17 cellular contexts compared by ENCODE assay signal in genomic region chr6:33251390-33252012, GRCh38. TPM values are rescaled to one million over a fixed set of nuclear protein-coding genes. Genes with fewer than 3 reads are reported as not detected.
DNase-seq lines count a peak whose midpoint lies in the region; ATAC-seq and TF ChIP-seq lines count a peak whose summit lies in the region.
"Had no signal": no experiment of that assay in that cellular context is flagged by ENCODE, and none has a peak within 500 bp of the region (broad histone marks: within the 10 kb centered on the region; RNA-seq: fewer than 3 reads in every experiment).

No MANE protein-coding gene starts in this region.

- peak overlapping the region; percentile 20; the same call in 1 of the 2 replicates for H2AK5ac ChIP-seq in IMR-90 (ENCODE audit: low read depth, low read length)

- H3K4me1 Mint-ChIP-seq in CD8-positive, alpha-beta memory T cell: peaks cover 32 to 42% (median 38%) of the 10 kb centered on the region in 3 donors
- H3K4me1 Mint-ChIP-seq in activated T-helper 1 cell treated with anti-CD3 and anti-CD28 coated beads, Interleukin-12 subunit alpha, Interleukin-12 subunit beta, Interleukin-2, Interleukin-4 antibody, amounts not matched to agents 30 ng/mL and 10 ng/mL and 1 ng/mL, durations not matched to agents 14 hours and 24 hours and 36 hours (ENCODE audit: low read depth): peaks cover 44% of the 10 kb centered on the region
- peaks cover 26 to 43% (median 35%) of the 10 kb centered on the region in 7 donors for H3K4me1 Mint-ChIP-seq in naive thymus-derived CD4-positive, alpha-beta T cell
- H3K4me1 Mint-ChIP-seq in Caco-2 (ENCODE audit: low read depth, unreplicated experiment): peaks cover 10% of the 10 kb centered on the region

- intact Hi-C loops in IMR-90 (cut with micrococcal nuclease) (no loop called here), lower leg skin (cut with DNase I; ENCODE audit: low total_unique reads) (no loop called here), Caco-2 (cut with micrococcal nuclease; ENCODE audit: unreplicated experiment) (no loop called here)
- intact Hi-C loops in activated T-helper 1 cell treated with anti-CD3 and anti-CD28 coated beads, Interleukin-12 subunit alpha, Interleukin-12 subunit beta, Interleukin-2, Interleukin-4 antibody, amounts not matched to agents 30 ng/mL and 10 ng/mL and 1 ng/mL, durations not matched to agents 14 hours and 24 hours and 36 hours (cut with micrococcal nuclease): no loop called here
- intact Hi-C loops in naive thymus-derived CD4-positive, alpha-beta T cell (cut with micrococcal nuclease): no loop called here

- no peak overlapping the region for H3K56ac ChIP-seq in IMR-90 (ENCODE audit: extremely low read depth, insufficient read depth, low read length)

- in situ Hi-C loops in IMR-90 (cut with MboI; ENCODE audit: low sequenced_read_pairs): no loop called here

- H3K36me3 Mint-ChIP-seq in CD8-positive, alpha-beta memory T cell: peaks cover 0 to 38% (median 13%) of the 10 kb centered on the region in 3 donors
- H3K36me3 Mint-ChIP-seq in activated T-helper 1 cell treated with anti-CD3 and anti-CD28 coated beads, Interleukin-12 subunit alpha, Interleukin-12 subunit beta, Interleukin-2, Interleukin-4 antibody, amounts not matched to agents 30 ng/mL and 10 ng/mL and 1 ng/mL, durations not matched to agents 14 hours and 24 hours and 36 hours (ENCODE audit: low read depth): peaks cover 21% of the 10 kb centered on the region
- H3K36me3 Mint-ChIP-seq in naive thymus-derived CD4-positive, alpha-beta T cell: peaks cover 4 to 17% (median 10%) of the 10 kb centered on the region in 5 donors
- H3K36me3 Mint-ChIP-seq in Caco-2 (ENCODE audit: insufficient read depth, unreplicated experiment): peaks cover 33% of the 10 kb centered on the region

- H2BK5ac ChIP-seq in IMR-90 (ENCODE audit: low read depth, low read length, poor library complexity, severe bottlenecking): no peak overlapping the region

- H3K79me1 ChIP-seq in IMR-90 (ENCODE audit: low read depth in 1 of 2, low read length in 2 of 2): peaks cover 3 to 35% of the 10 kb centered on the region in 2 experiments; a peak in 3 of 4 replicates

- 0 out of 2 replicates have a peak overlapping the region, but pooled peaks have one; percentile 80 for H3K23ac ChIP-seq in IMR-90 (ENCODE audit: low read depth, low read length)

- no peak for ATAC-seq in IMR-90 (ENCODE audit: low read depth)
- ATAC-seq in naive thymus-derived CD4-positive, alpha-beta T cell: no peak
- ATAC-seq in HG02970 (IDR thresholded peaks at IDR 0.05; ENCODE audit: low FRiP score, unreplicated experiment): no peak
- ATAC-seq: left ventricle myocardium superior had no signal

- peak overlapping the region; percentile 36; the same call in 1 of the 2 replicates for H2BK20ac ChIP-seq in IMR-90 (ENCODE audit: low read depth, low read length)

- no peak overlapping the region for H2AK9ac ChIP-seq in IMR-90 (replicated peaks; ENCODE audit: low read depth, low read length, poor library complexity)

- H2BK15ac ChIP-seq in IMR-90 (ENCODE audit: low read depth, low read length): no peak overlapping the region

- peaks cover 24% of the 10 kb centered on the region for H3K4me1 ChIP-seq in CD8-positive, alpha-beta memory T cell (ENCODE audit: insufficient read depth, low read length)
- H3K4me1 ChIP-seq in IMR-90 (ENCODE audit: control insufficient read depth, insufficient read depth, low read length) (peaks cover 12% of the 10 kb centered on the region), Caco-2 (peaks cover 5% of the 10 kb centered on the region; the same call in 1 of the 2 replicates)
- peaks cover 11 to 15% of the 10 kb centered on the region in 2 donors for H3K4me1 ChIP-seq in naive thymus-derived CD4-positive, alpha-beta T cell (ENCODE audit: control insufficient read depth in 2 of 2, insufficient read depth in 2 of 2, low read length in 2 of 2)

- H3K27ac Mint-ChIP-seq in CD8-positive, alpha-beta memory T cell: peak overlapping the region in 7 of 8 donors; percentile 48 to 83 (median 64)
- H3K27ac Mint-ChIP-seq in activated T-helper 1 cell treated with anti-CD3 and anti-CD28 coated beads, Interleukin-12 subunit alpha, Interleukin-12 subunit beta, Interleukin-2, Interleukin-4 antibody, amounts not matched to agents 30 ng/mL and 10 ng/mL and 1 ng/mL, durations not matched to agents 14 hours and 24 hours and 36 hours: peak overlapping the region; percentile 46
- peak overlapping the region in 7 of 9 donors; percentile 8 to 69 (median 52) for H3K27ac Mint-ChIP-seq in naive thymus-derived CD4-positive, alpha-beta T cell
- H3K27ac Mint-ChIP-seq in Caco-2 (ENCODE audit: unreplicated experiment): no peak overlapping the region

- H3K9ac ChIP-seq in IMR-90 (ENCODE audit: low read depth, low read length): no peak overlapping the region

- peak overlapping the region in 1 of 2 experiments; percentile 13; a peak in 1 of 4 replicates for H4K8ac ChIP-seq in IMR-90 (ENCODE audit: low read depth in 2 of 2, low read length in 2 of 2)

- peaks cover 11% of the 10 kb centered on the region for H3K9me1 ChIP-seq in IMR-90 (ENCODE audit: insufficient read depth, low read length)

- TF ChIP-seq POLR2A in IMR-90 (IDR thresholded peaks at IDR 0.05; ENCODE audit: low read depth, low read length) (no peak), lower leg skin (IDR thresholded peaks at IDR 0.05) (no peak)

- no peak overlapping the region for H3K18ac ChIP-seq in IMR-90 (ENCODE audit: low read depth, low read length)

- TF ChIP-seq RAD21 in IMR-90 (IDR thresholded peaks at IDR 0.05; ENCODE audit: low read length): no peak

- H3K27me3 ChIP-seq in CD8-positive, alpha-beta memory T cell (ENCODE audit: insufficient read depth, low read length, poor library complexity, severe bottlenecking): no peaks in the 10 kb centered on the region
- H3K27me3 ChIP-seq in IMR-90 (ENCODE audit: control insufficient read depth, insufficient read depth, low read length) (no peaks in the 10 kb centered on the region), Caco-2 (replicated peaks; ENCODE audit: control insufficient read depth, insufficient read depth, low read length) (no peaks in the 10 kb centered on the region)
- H3K27me3 ChIP-seq in naive thymus-derived CD4-positive, alpha-beta T cell (ENCODE audit: control insufficient read depth in 2 of 2, insufficient read depth in 2 of 2, low read length in 2 of 2): no peaks in the 10 kb centered on the region
- H3K27me3 ChIP-seq: Peyer's patch, tibial artery had no signal

- H3K9me3 ChIP-seq in CD8-positive, alpha-beta memory T cell (ENCODE audit: low read length): no peaks in the 10 kb centered on the region
- no peaks in the 10 kb centered on the region for H3K9me3 ChIP-seq in IMR-90 (ENCODE audit: control insufficient read depth, insufficient read depth, low read length)
- no peaks in the 10 kb centered on the region for H3K9me3 ChIP-seq in naive thymus-derived CD4-positive, alpha-beta T cell (ENCODE audit: control insufficient read depth in 2 of 3, low read length in 3 of 3)
- H3K9me3 ChIP-seq in Caco-2: no peaks in the 10 kb centered on the region
- H3K9me3 ChIP-seq: Peyer's patch, tibial artery had no signal

- H2AFZ ChIP-seq in IMR-90 (replicated peaks; ENCODE audit: low read length, poor library complexity): no peak overlapping the region

- no peak overlapping the region for H4K91ac ChIP-seq in IMR-90 (ENCODE audit: insufficient read depth, low read depth, low read length)

- CTCF ChIA-PET in CD8-positive, alpha-beta memory T cell (lab: Charles Lee): interaction anchor here (4.7 to 4.8 kb wide), 2 partner anchors 20 to 91 kb away, joined by 33 to 101 read pairs; partner anchors contain the start of genes RPS18 and VPS52
- CTCF ChIA-PET in IMR-90 (lab: Yijun Ruan, JAX): interaction anchor here (0.5 to 0.6 kb wide), 2 partner anchors 11 to 46 kb away, joined by 3 read pairs; no protein-coding TSS in a partner anchor
- CTCF ChIA-PET in naive thymus-derived CD4-positive, alpha-beta T cell (lab: Charles Lee): interaction anchor here (4.8 to 5.3 kb wide), 2 partner anchors 19 to 91 kb away, joined by 24 to 73 read pairs; partner anchors contain the start of genes RPS18 and VPS52
- CTCF ChIA-PET in Caco-2 (lab: Charles Lee): no interaction called here

- H3K4me3 ChIP-seq in CD8-positive, alpha-beta memory T cell (ENCODE audit: low read length): no peak overlapping the region
- H3K4me3 ChIP-seq in IMR-90 (ENCODE audit: insufficient read depth, low read depth, low read length) (no peak overlapping the region), lower leg skin (ENCODE audit: low read depth, poor library complexity, severe bottlenecking) (no peak overlapping the region), Caco-2 (ENCODE audit: low read depth, low read length) (no peak overlapping the region)
- H3K4me3 ChIP-seq in naive thymus-derived CD4-positive, alpha-beta T cell (ENCODE audit: low read length): no peak overlapping the region
- H3K4me3 ChIP-seq: Peyer's patch, smooth muscle cell, tibial artery had no signal

- no peak overlapping the region for H4K5ac ChIP-seq in IMR-90 (ENCODE audit: low read depth, low read length)

- BruUV-seq in IMR-90 (replicated peaks; lab: Mats Ljungman, UMichigan) (no TSS peak), Caco-2 (replicated peaks; lab: Mats Ljungman, UMichigan) (no TSS peak)

- H4K20me1 ChIP-seq in IMR-90 (ENCODE audit: insufficient read depth, low read length): peaks cover 3% of the 10 kb centered on the region; the same call in 1 of the 2 replicates

- 92% methylated on average over 5 of the region's 6 CpGs; no CpG with 5 or more reads in 1 of the 2 experiments for WGBS in IMR-90 (ENCODE audit: extremely low coverage in 2 of 2, insufficient read length in 1 of 2), 2 experiments
- WGBS in lower leg skin, 2 donors: 71 to 80% methylated on average over 6 of the region's 6 CpGs

- no peak overlapping the region for H3K14ac ChIP-seq in IMR-90 (replicated peaks; ENCODE audit: low read depth, low read length)

- H3K27ac ChIP-seq in CD8-positive, alpha-beta memory T cell (ENCODE audit: low read depth, low read length): no peak overlapping the region
- no peak overlapping the region for H3K27ac ChIP-seq in IMR-90 (ENCODE audit: insufficient read depth, low read length)
- no peak overlapping the region for H3K27ac ChIP-seq in naive thymus-derived CD4-positive, alpha-beta T cell (ENCODE audit: low read depth, low read length)
- H3K27ac ChIP-seq: Peyer's patch had no signal

- dilution Hi-C loops in IMR-90 (cut with HindIII; ENCODE audit: low sequenced_read_pairs, unreplicated experiment): no loop called here

- H2BK120ac ChIP-seq in IMR-90 (ENCODE audit: low read depth, low read length): no peak overlapping the region

- peaks cover 2 to 3% of the 10 kb centered on the region in 2 donors for H3K27me3 Mint-ChIP-seq in CD8-positive, alpha-beta memory T cell
- no peaks in the 10 kb centered on the region for H3K27me3 Mint-ChIP-seq in activated T-helper 1 cell treated with anti-CD3 and anti-CD28 coated beads, Interleukin-12 subunit alpha, Interleukin-12 subunit beta, Interleukin-2, Interleukin-4 antibody, amounts not matched to agents 30 ng/mL and 10 ng/mL and 1 ng/mL, durations not matched to agents 14 hours and 24 hours and 36 hours (ENCODE audit: insufficient read depth)
- H3K27me3 Mint-ChIP-seq in naive thymus-derived CD4-positive, alpha-beta T cell: peaks cover 0 to 3% (median 0%) of the 10 kb centered on the region in 5 donors
- no peaks in the 10 kb centered on the region for H3K27me3 Mint-ChIP-seq in Caco-2 (ENCODE audit: insufficient read depth, unreplicated experiment)

- H3K4me3 Mint-ChIP-seq in CD8-positive, alpha-beta memory T cell: peak overlapping the region in 6 of 7 donors; percentile 1 to 71 (median 46)
- peak overlapping the region; percentile 41 for H3K4me3 Mint-ChIP-seq in activated T-helper 1 cell treated with anti-CD3 and anti-CD28 coated beads, Interleukin-12 subunit alpha, Interleukin-12 subunit beta, Interleukin-2, Interleukin-4 antibody, amounts not matched to agents 30 ng/mL and 10 ng/mL and 1 ng/mL, durations not matched to agents 14 hours and 24 hours and 36 hours
- H3K4me3 Mint-ChIP-seq in naive thymus-derived CD4-positive, alpha-beta T cell: peak overlapping the region in 9 of 10 donors; percentile 7 to 66 (median 31)
- H3K4me3 Mint-ChIP-seq in Caco-2 (ENCODE audit: unreplicated experiment): no peak overlapping the region

- H3K4ac ChIP-seq in IMR-90 (ENCODE audit: low read depth, low read length): no peak overlapping the region

- POLR2A ChIA-PET in CD8-positive, alpha-beta memory T cell (lab: Charles Lee): interaction anchor here (4.4 kb wide), 1 partner anchor 26 kb away, joined by 24 read pairs; the partner anchor contains the start of gene B3GALT4
- POLR2A ChIA-PET in IMR-90 (lab: Charles Lee; ENCODE audit: unreplicated experiment) (interaction anchor here (1.0 kb wide), 1 partner anchor 18 kb away, joined by 4 read pairs; no protein-coding TSS in a partner anchor), Caco-2 (lab: Charles Lee) (no interaction called here)
- POLR2A ChIA-PET in naive thymus-derived CD4-positive, alpha-beta T cell (lab: Charles Lee): interaction anchor here (0.8 to 6.5 kb wide), 4 partner anchors 15 to 53 kb away, joined by 3 to 101 read pairs (median 24); partner anchors contain the start of genes B3GALT4, RPS18 and VPS52

- DNase-seq in CD8-positive, alpha-beta memory T cell: no peak
- DNase-seq in IMR-90 (peak; percentile 10), lower leg skin (ENCODE audit: low spot score in 2 of 2) (no peak), Caco-2 (no peak)
- DNase-seq in activated T-helper 1 cell treated with anti-CD3 and anti-CD28 coated beads, Interleukin-12 subunit alpha, Interleukin-12 subunit beta, Interleukin-2, Interleukin-4 antibody, amounts not matched to agents 30 ng/mL and 10 ng/mL and 1 ng/mL, durations not matched to agents 14 hours and 24 hours and 36 hours (ENCODE audit: low spot score): no peak
- DNase-seq in naive thymus-derived CD4-positive, alpha-beta T cell: no peak
- DNase-seq: activated naive CD4-positive, alpha-beta T cell; caudate nucleus; COR-L47; left ventricle myocardium superior; NCI-H1105 treated with DMSO at 0.1 percent for 48 hours; NCI-H446 treated with DMSO at 0.1 percent for 48 hours; nucleus accumbens; Peyer's patch had no signal

- H3K36me3 ChIP-seq in CD8-positive, alpha-beta memory T cell (ENCODE audit: insufficient read depth, low read length): peaks cover 7% of the 10 kb centered on the region
- H3K36me3 ChIP-seq in IMR-90 (ENCODE audit: control insufficient read depth, insufficient read depth, low read length) (peaks cover 10% of the 10 kb centered on the region; the same call in 1 of the 2 replicates), Caco-2 (ENCODE audit: control insufficient read depth, insufficient read depth, low read length) (no peaks in the 10 kb centered on the region)
- H3K36me3 ChIP-seq in naive thymus-derived CD4-positive, alpha-beta T cell (ENCODE audit: control insufficient read depth in 2 of 3, insufficient read depth in 3 of 3, low read length in 3 of 3): peaks cover 0 to 5% (median 0%) of the 10 kb centered on the region in 3 experiments

- no peak overlapping the region for H3K4me2 ChIP-seq in IMR-90 (ENCODE audit: low read depth, low read length)
- H3K4me2 ChIP-seq: smooth muscle cell had no signal

- H3K9me3 Mint-ChIP-seq in CD8-positive, alpha-beta memory T cell: no peaks in the 10 kb centered on the region
- no peaks in the 10 kb centered on the region for H3K9me3 Mint-ChIP-seq in activated T-helper 1 cell treated with anti-CD3 and anti-CD28 coated beads, Interleukin-12 subunit alpha, Interleukin-12 subunit beta, Interleukin-2, Interleukin-4 antibody, amounts not matched to agents 30 ng/mL and 10 ng/mL and 1 ng/mL, durations not matched to agents 14 hours and 24 hours and 36 hours
- no peaks in the 10 kb centered on the region for H3K9me3 Mint-ChIP-seq in naive thymus-derived CD4-positive, alpha-beta T cell
- H3K9me3 Mint-ChIP-seq in Caco-2 (ENCODE audit: unreplicated experiment): no peaks in the 10 kb centered on the region

- TF ChIP-seq CTCF in IMR-90 (conservative IDR thresholded peaks at IDR 0.05; ENCODE audit: low read depth, low read length): no peak
- TF ChIP-seq CTCF in lower leg skin (IDR thresholded peaks at IDR 0.05): no peak
- no peak for TF ChIP-seq CTCF in Caco-2 (IDR thresholded peaks at IDR 0.05; ENCODE audit: insufficient read depth in 1 of 2, low read depth in 1 of 2, low read length in 1 of 2, severe bottlenecking in 1 of 2, unreplicated experiment in 1 of 2)

RNA-seq across cellular contexts. Expression of gene VPS52, which starts 20.2 kb away (rescaled TPM):
- 10 to 100 TPM; 57.2 to 58.5 TPM for total RNA-seq in CD8-positive, alpha-beta memory T cell
- polyA plus RNA-seq in CD8-positive, alpha-beta memory T cell: 13.4 TPM
- total RNA-seq in IMR-90 (2012; rRNA removed) (26.4 and 29.8 TPM in 2 replicates), lower leg skin (10 to 100 TPM; 33.3 to 51.0 (median 44.4) TPM), Caco-2 (2022) (55.1 and 55.6 TPM in 2 replicates)
- polyA plus RNA-seq in IMR-90 (2012; rRNA removed): 54.6 and 57.8 TPM in 2 replicates
- polyA plus RNA-seq in IMR-90 (2012; cell fraction: cytosol; rRNA removed): 20.9 and 36.7 TPM in 2 replicates
- 189 and 280 TPM in 2 replicates for polyA plus RNA-seq in IMR-90 (2012; cell fraction: nucleus; rRNA removed; ENCODE audit: low replicate concordance)
- 59.8 and 63.5 TPM in 2 replicates for total RNA-seq in activated T-helper 1 cell treated with anti-CD3 and anti-CD28 coated beads, Interleukin-12 subunit alpha, Interleukin-12 subunit beta, Interleukin-2, Interleukin-4 antibody, amounts not matched to agents 30 ng/mL and 10 ng/mL and 1 ng/mL, durations not matched to agents 14 hours and 24 hours and 36 hours
- total RNA-seq in naive thymus-derived CD4-positive, alpha-beta T cell: 100 to 1,000 TPM in 2 of 5 experiments, 10 to 100 TPM in 3; 74.3 to 110 (median 90.5) TPM
- polyA plus RNA-seq in naive thymus-derived CD4-positive, alpha-beta T cell: 10 to 100 TPM; 15.5 to 26.8 TPM

RNA-seq across cellular contexts. Expression of gene RPS18, which starts 20.4 kb away (rescaled TPM):
- 1,000 to 10,000 TPM; 3,797 to 3,852 TPM for total RNA-seq in CD8-positive, alpha-beta memory T cell
- polyA plus RNA-seq in CD8-positive, alpha-beta memory T cell: 7,106 TPM
- total RNA-seq in IMR-90 (2012; rRNA removed): 6,097 and 6,577 TPM in 2 replicates
- 8,417 and 8,876 TPM in 2 replicates for polyA plus RNA-seq in IMR-90 (2012; rRNA removed)
- 5,094 and 5,254 TPM in 2 replicates for polyA plus RNA-seq in IMR-90 (2012; cell fraction: cytosol; rRNA removed)
- polyA plus RNA-seq in IMR-90 (2012; cell fraction: nucleus; rRNA removed; ENCODE audit: low replicate concordance): 1,045 and 3,302 TPM in 2 replicates
- total RNA-seq in activated T-helper 1 cell treated with anti-CD3 and anti-CD28 coated beads, Interleukin-12 subunit alpha, Interleukin-12 subunit beta, Interleukin-2, Interleukin-4 antibody, amounts not matched to agents 30 ng/mL and 10 ng/mL and 1 ng/mL, durations not matched to agents 14 hours and 24 hours and 36 hours: 2,930 and 2,946 TPM in 2 replicates
- 1,000 to 10,000 TPM; 2,454 to 4,896 (median 3,431) TPM for total RNA-seq in naive thymus-derived CD4-positive, alpha-beta T cell
- polyA plus RNA-seq in naive thymus-derived CD4-positive, alpha-beta T cell: over 10,000 TPM in 1 of 2 donors, 1,000 to 10,000 TPM in 1; 8,513 to 10,735 TPM
- 1,000 to 10,000 TPM; 4,043 to 6,696 (median 6,204) TPM for total RNA-seq in lower leg skin
- total RNA-seq in Caco-2 (2022): 2,340 and 2,366 TPM in 2 replicates

RNA-seq across cellular contexts. Expression of gene B3GALT4, which starts 25.4 kb away (rescaled TPM):
- total RNA-seq in CD8-positive, alpha-beta memory T cell: 1 to 10 TPM; 6.1 to 7.0 TPM
- 35.3 TPM for polyA plus RNA-seq in CD8-positive, alpha-beta memory T cell
- total RNA-seq in IMR-90 (2012; rRNA removed): 0.72 and 0.83 TPM in 2 replicates
- polyA plus RNA-seq in IMR-90 (2012; rRNA removed): 0.49 and 0.70 TPM in 2 replicates
- 0.90 and 1.5 TPM in 2 replicates for polyA plus RNA-seq in IMR-90 (2012; cell fraction: cytosol; rRNA removed)
- 0.18 and 0.47 TPM in 2 replicates for polyA plus RNA-seq in IMR-90 (2012; cell fraction: nucleus; rRNA removed; ENCODE audit: low replicate concordance)
- total RNA-seq in activated T-helper 1 cell treated with anti-CD3 and anti-CD28 coated beads, Interleukin-12 subunit alpha, Interleukin-12 subunit beta, Interleukin-2, Interleukin-4 antibody, amounts not matched to agents 30 ng/mL and 10 ng/mL and 1 ng/mL, durations not matched to agents 14 hours and 24 hours and 36 hours: 4.4 and 5.6 TPM in 2 replicates
- total RNA-seq in naive thymus-derived CD4-positive, alpha-beta T cell: 10 to 100 TPM; 12.9 to 48.0 (median 18.2) TPM
- polyA plus RNA-seq in naive thymus-derived CD4-positive, alpha-beta T cell: 10 to 100 TPM; 18.9 to 27.3 TPM
- 10 to 100 TPM; 24.8 to 31.0 (median 26.3) TPM for total RNA-seq in lower leg skin
- 0.34 and 0.67 TPM in 2 replicates for total RNA-seq in Caco-2 (2022)

RNA-seq across cellular contexts. Expression of gene WDR46, which starts 37.5 kb away (rescaled TPM):
- 100 to 1,000 TPM; 112 to 117 TPM for total RNA-seq in CD8-positive, alpha-beta memory T cell
- polyA plus RNA-seq in CD8-positive, alpha-beta memory T cell: 76.0 TPM
- total RNA-seq in IMR-90 (2012; rRNA removed) (68.9 and 73.8 TPM in 2 replicates), lower leg skin (10 to 100 TPM; 38.4 to 57.2 (median 47.0) TPM), Caco-2 (2022) (58.2 and 62.2 TPM in 2 replicates)
- polyA plus RNA-seq in IMR-90 (2012; rRNA removed): 81.6 and 88.0 TPM in 2 replicates
- polyA plus RNA-seq in IMR-90 (2012; cell fraction: cytosol; rRNA removed): 44.6 and 48.8 TPM in 2 replicates
- 196 and 239 TPM in 2 replicates for polyA plus RNA-seq in IMR-90 (2012; cell fraction: nucleus; rRNA removed; ENCODE audit: low replicate concordance)
- total RNA-seq in activated T-helper 1 cell treated with anti-CD3 and anti-CD28 coated beads, Interleukin-12 subunit alpha, Interleukin-12 subunit beta, Interleukin-2, Interleukin-4 antibody, amounts not matched to agents 30 ng/mL and 10 ng/mL and 1 ng/mL, durations not matched to agents 14 hours and 24 hours and 36 hours: 113 and 123 TPM in 2 replicates
- total RNA-seq in naive thymus-derived CD4-positive, alpha-beta T cell: 10 to 100 TPM; 25.3 to 62.7 (median 52.7) TPM
- 10 to 100 TPM; 55.2 to 82.9 TPM for polyA plus RNA-seq in naive thymus-derived CD4-positive, alpha-beta T cell

RNA-seq across cellular contexts. Expression of gene PFDN6, which starts 37.9 kb away (rescaled TPM):
- total RNA-seq in CD8-positive, alpha-beta memory T cell: 100 to 1,000 TPM; 118 to 119 TPM
- polyA plus RNA-seq in CD8-positive, alpha-beta memory T cell: 37.4 TPM
- total RNA-seq in IMR-90 (2012; rRNA removed) (24.4 and 41.7 TPM in 2 replicates), lower leg skin (10 to 100 TPM; 22.6 to 36.3 (median 35.3) TPM), Caco-2 (2022) (65.9 and 81.8 TPM in 2 replicates)
- 76.5 and 92.1 TPM in 2 replicates for polyA plus RNA-seq in IMR-90 (2012; rRNA removed)
- polyA plus RNA-seq in IMR-90 (2012; cell fraction: cytosol; rRNA removed): 14.6 and 24.2 TPM in 2 replicates
- polyA plus RNA-seq in IMR-90 (2012; cell fraction: nucleus; rRNA removed; ENCODE audit: low replicate concordance): 12.9 and 43.5 TPM in 2 replicates
- 122 and 126 TPM in 2 replicates for total RNA-seq in activated T-helper 1 cell treated with anti-CD3 and anti-CD28 coated beads, Interleukin-12 subunit alpha, Interleukin-12 subunit beta, Interleukin-2, Interleukin-4 antibody, amounts not matched to agents 30 ng/mL and 10 ng/mL and 1 ng/mL, durations not matched to agents 14 hours and 24 hours and 36 hours
- total RNA-seq in naive thymus-derived CD4-positive, alpha-beta T cell: 10 to 100 TPM; 14.6 to 73.2 (median 35.5) TPM
- 10 to 100 TPM; 26.5 to 36.3 TPM for polyA plus RNA-seq in naive thymus-derived CD4-positive, alpha-beta T cell
